ENCODE assay signal across 22 cellular contexts in genomic region chr20:51187318-51187717, GRCh38.
"Had no signal": no experiment of that assay in that cellular context is flagged by ENCODE, and none has a peak within 500 bp of the region (broad histone marks: within the 10 kb centered on the region; RNA-seq: fewer than 3 reads in every experiment).

No MANE protein-coding gene starts in this region.

- DNase-seq: activated CD4-positive, alpha-beta T cell treated with anti-CD3 and anti-CD28 coated beads for 36 hours; activated CD4-positive, alpha-beta T cell treated with anti-CD3 and anti-CD28 coated beads, Interleukin-2, amount 50 U/mL, for 4 hours; activated CD8-positive, alpha-beta memory T cell treated with anti-CD3 and anti-CD28 coated beads, Interleukin-2, amount 50 U/mL, for 48 hours; activated naive CD4-positive, alpha-beta T cell treated with Interleukin-2 at 50 U/mL for 16 hours; activated naive CD8-positive, alpha-beta T cell treated with anti-CD3 and anti-CD28 coated beads for 36 hours; activated T-cell treated with anti-CD3 and anti-CD28 coated beads, Interleukin-2, amount 50 U/mL, for 4 hours; endodermal cell; esophagus squamous epithelium; heart left ventricle; left colon; mucosa of descending colon; naive B cell; stimulated activated CD4-positive, alpha-beta T cell treated with anti-CD3 and anti-CD28 coated beads, Interleukin-2, amount 100 ng/mL, for 48 hours; stimulated activated naive CD4-positive, alpha-beta T cell; T-helper 9 cell; testis; upper lobe of left lung had no signal

- H3K9me3 Mint-ChIP-seq: activated naive CD8-positive, alpha-beta T cell treated with anti-CD3 and anti-CD28 coated beads for 36 hours; activated T-cell treated with anti-CD3 and anti-CD28 coated beads, Interleukin-2, amount 50 U/mL, for 4 hours; endodermal cell; memory B cell; naive B cell; WTC11 had no signal

- H3K4me3 ChIP-seq: coronary artery, esophagus squamous epithelium, gastroesophageal sphincter, heart left ventricle, mucosa of descending colon, testis, upper lobe of left lung had no signal

- H3K27me3 Mint-ChIP-seq: progenitor cell of endocrine pancreas had no signal

- H3K36me3 Mint-ChIP-seq: activated naive CD8-positive, alpha-beta T cell treated with anti-CD3 and anti-CD28 coated beads for 36 hours; memory B cell; naive B cell; WTC11 had no signal

- H3K36me3 ChIP-seq: esophagus squamous epithelium, gastroesophageal sphincter, heart left ventricle, upper lobe of left lung had no signal

- H3K27ac ChIP-seq: coronary artery, esophagus squamous epithelium, gastroesophageal sphincter, heart left ventricle, testis, upper lobe of left lung had no signal

- H3K4me1 ChIP-seq: esophagus squamous epithelium, gastroesophageal sphincter, heart left ventricle, upper lobe of left lung had no signal

- H3K27me3 ChIP-seq: testis, upper lobe of left lung had no signal

- ATAC-seq: activated CD4-positive, alpha-beta T cell treated with anti-CD3 and anti-CD28 coated beads for 36 hours; activated T-cell treated with anti-CD3 and anti-CD28 coated beads, Interleukin-2, amount 50 U/mL, for 4 hours; gastroesophageal sphincter; heart left ventricle; left colon; WTC11 had no signal

- H3K4me1 Mint-ChIP-seq: activated CD4-positive, alpha-beta T cell treated with anti-CD3 and anti-CD28 coated beads for 36 hours; activated naive CD8-positive, alpha-beta T cell treated with anti-CD3 and anti-CD28 coated beads for 36 hours; memory B cell had no signal

- H3K27ac Mint-ChIP-seq: activated CD4-positive, alpha-beta T cell treated with anti-CD3 and anti-CD28 coated beads for 36 hours; activated naive CD8-positive, alpha-beta T cell treated with anti-CD3 and anti-CD28 coated beads for 36 hours; endodermal cell; memory B cell; naive B cell; progenitor cell of endocrine pancreas; WTC11 had no signal

- H3K4me3 Mint-ChIP-seq: activated CD4-positive, alpha-beta T cell treated with anti-CD3 and anti-CD28 coated beads for 36 hours; activated naive CD8-positive, alpha-beta T cell treated with anti-CD3 and anti-CD28 coated beads for 36 hours; activated T-cell treated with anti-CD3 and anti-CD28 coated beads, Interleukin-2, amount 50 U/mL, for 4 hours; endodermal cell; memory B cell; naive B cell; WTC11 had no signal
